18 cellular contexts compared by ENCODE assay signal in genomic region chr20:41369673-41370072, GRCh38.
"Had no signal": no experiment of that assay in that cellular context is flagged by ENCODE, and none has a peak within 500 bp of the region (broad histone marks: within the 10 kb centered on the region; RNA-seq: fewer than 3 reads in every experiment).

No MANE protein-coding gene starts in this region.

- DNase-seq: activated CD4-positive, alpha-beta memory T cell treated with anti-CD3 and anti-CD28 coated beads for 36 hours; activated CD4-positive, alpha-beta T cell treated with anti-CD3 and anti-CD28 coated beads for 4 hours; activated naive CD4-positive, alpha-beta T cell treated with Interleukin-2 at 50 U/mL for 16 hours; activated naive CD8-positive, alpha-beta T cell treated with anti-CD3 and anti-CD28 coated beads, Interleukin-2, amount 10 ng/mL, durations not matched to agents 7 days and 5 days; activated T-cell treated with anti-CD3 and anti-CD28 coated beads for 4 hours; amygdala; effector memory CD8-positive, alpha-beta T cell; esophagus squamous epithelium; heart right ventricle; immature natural killer cell; kidney glomerular epithelial cell; left ventricle myocardium inferior; stomach; testis; upper lobe of right lung had no signal

- H3K9me3 Mint-ChIP-seq: effector memory CD8-positive, alpha-beta T cell had no signal

- H3K27ac Mint-ChIP-seq: activated CD4-positive, alpha-beta memory T cell treated with anti-CD3 and anti-CD28 coated beads for 36 hours; activated naive CD8-positive, alpha-beta T cell treated with anti-CD3 and anti-CD28 coated beads, Interleukin-2, amount 10 ng/mL, durations not matched to agents 7 days and 5 days; effector memory CD8-positive, alpha-beta T cell; immature natural killer cell; progenitor cell of endocrine pancreas; WTC11 had no signal

- H3K4me1 Mint-ChIP-seq: activated naive CD8-positive, alpha-beta T cell treated with anti-CD3 and anti-CD28 coated beads, Interleukin-2, amount 10 ng/mL, durations not matched to agents 7 days and 5 days had no signal

- ATAC-seq: effector memory CD8-positive, alpha-beta T cell; heart right ventricle; upper lobe of right lung; WTC11 had no signal

- H3K4me3 Mint-ChIP-seq: activated CD4-positive, alpha-beta memory T cell treated with anti-CD3 and anti-CD28 coated beads for 36 hours; activated naive CD8-positive, alpha-beta T cell treated with anti-CD3 and anti-CD28 coated beads, Interleukin-2, amount 10 ng/mL, durations not matched to agents 7 days and 5 days; effector memory CD8-positive, alpha-beta T cell; immature natural killer cell; WTC11 had no signal

- H3K27me3 ChIP-seq: testis had no signal

- H3K36me3 Mint-ChIP-seq: immature natural killer cell had no signal

- H3K9me3 ChIP-seq: testis, upper lobe of right lung had no signal

- H3K36me3 ChIP-seq: cardiac muscle cell, esophagus squamous epithelium, heart right ventricle, left ventricle myocardium inferior, stomach, upper lobe of right lung had no signal

- H3K4me3 ChIP-seq: cardiac muscle cell, esophagus squamous epithelium, heart right ventricle, left ventricle myocardium inferior, stomach, testis, upper lobe of right lung had no signal

- H3K27ac ChIP-seq: cardiac muscle cell, esophagus squamous epithelium, heart right ventricle, left ventricle myocardium inferior, stomach, testis, upper lobe of right lung had no signal
